In genomic region chr5:157693816-157694215, GRCh38 we compare ENCODE assay signal across 17 cellular contexts. TPM values are rescaled to one million over a fixed set of nuclear protein-coding genes. Genes with fewer than 3 reads are reported as not detected.
"Had no signal": no experiment of that assay in that cellular context is flagged by ENCODE, and none has a peak within 500 bp of the region (broad histone marks: within the 10 kb centered on the region; RNA-seq: fewer than 3 reads in every experiment).

No MANE protein-coding gene starts in this region.

RNA-seq across cellular contexts. Expression of gene C5orf52, which starts 22.5 kb away (rescaled TPM):
- total RNA-seq: activated naive CD4-positive, alpha-beta T cell treated with anti-CD3 and anti-CD28 coated beads for 36 hours; activated naive CD4-positive, alpha-beta T cell treated with anti-CD3 and anti-CD28 coated beads, Interleukin-2, amount 50 U/mL, for 72 hours; activated naive CD8-positive, alpha-beta T cell treated with anti-CD3 and anti-CD28 coated beads for 36 hours; activated naive CD8-positive, alpha-beta T cell treated with anti-CD3 and anti-CD28 coated beads, Interleukin-2, amount 10 ng/mL, durations not matched to agents 7 days and 5 days; activated T-cell treated with anti-CD3 and anti-CD28 coated beads, Interleukin-2, amount 50 U/mL, for 4 hours; activated T-cell treated with anti-CD3 and anti-CD28 coated beads, Interleukin-2, amount 50 U/mL, for 72 hours; activated T-helper 17 cell treated with anti-CD3 and anti-CD28 coated beads, Interleukin-2, amount 50 U/mL, for 72 hours; activated T-helper 2 cell treated with anti-CD3 and anti-CD28 coated beads, Interferon-gamma antibody, Interleukin-2, Interleukin-4, amounts not matched to agents 10 μg/mL and 5 μg/mL and 100 μg/mL, durations not matched to agents 14 hours and 24 hours and 36 hours; adrenal gland; aorta; ascending aorta; astrocyte; body of pancreas; breast epithelium; bronchial epithelial cell; cardiac muscle cell; cardiac septum had no signal

RNA-seq across cellular contexts. Expression of gene SOX30, which starts 41.6 kb away (rescaled TPM):
- total RNA-seq: activated naive CD8-positive, alpha-beta T cell treated with anti-CD3 and anti-CD28 coated beads for 36 hours; ascending aorta; body of pancreas; bronchial epithelial cell; cardiac muscle cell had no signal
